20 cellular contexts compared by ENCODE assay signal in the genomic region with DNA sequence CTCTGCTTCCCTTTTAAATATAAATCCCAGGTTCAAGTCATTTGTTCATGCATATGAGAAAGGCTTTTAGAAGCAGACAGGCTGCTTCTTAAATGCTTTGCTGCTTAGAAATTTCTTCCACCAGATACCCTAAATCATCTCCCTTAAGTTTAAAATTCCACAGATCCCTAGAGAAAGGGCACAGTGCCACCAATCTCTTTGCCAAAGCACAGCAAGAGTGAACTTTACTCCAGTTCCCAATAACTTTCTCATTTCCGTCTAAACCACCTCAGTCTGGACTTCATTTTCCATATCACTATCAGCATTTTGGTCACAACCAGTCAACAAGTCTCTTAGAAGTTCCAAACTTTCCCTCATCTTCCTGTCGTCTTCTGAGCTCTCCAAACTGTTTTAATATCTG.
DNase-seq lines count a peak whose midpoint lies in the region; ATAC-seq and TF ChIP-seq lines count a peak whose summit lies in the region.
"Had no signal": no experiment of that assay in that cellular context is flagged by ENCODE, and none has a peak within 500 bp of the region (broad histone marks: within the 10 kb centered on the region; RNA-seq: fewer than 3 reads in every experiment).

No MANE protein-coding gene starts in this region.

- H2AK5ac ChIP-seq in mesendoderm (ENCODE audit: low read length), result no peak overlapping the region

- H3K9me3 ChIP-seq in fibroblast of lung (ENCODE audit: control insufficient read depth, insufficient read depth, low read depth, low read length), result no peaks in the 10 kb centered on the region
- H3K9me3 ChIP-seq: MG63 had no signal

- H3K79me1 ChIP-seq in mesendoderm (ENCODE audit: low read length), result no peaks in the 10 kb centered on the region

- H4K8ac ChIP-seq in mesendoderm (ENCODE audit: low read depth, low read length), result no peak overlapping the region

- no peak overlapping the region for H2BK5ac ChIP-seq in mesendoderm (ENCODE audit: low read length)

- no peak overlapping the region for H3K27ac ChIP-seq in fibroblast of lung (ENCODE audit: insufficient read depth, low read length)
- no peak overlapping the region for H3K27ac ChIP-seq in mesendoderm (ENCODE audit: low read depth, low read length)
- H3K27ac ChIP-seq: SK-N-MC had no signal

- no peak overlapping the region for H3K56ac ChIP-seq in mesendoderm (ENCODE audit: low read length)

- no peak overlapping the region for H4K5ac ChIP-seq in mesendoderm (ENCODE audit: low read length)

- DNase-seq in Daoy (ENCODE audit: low read depth) (peak; percentile 4), amniotic epithelial cell (ENCODE audit: low read depth) (peak; percentile 15), fibroblast of lung (ENCODE audit: low read depth in 2 of 2) (peak; percentile 2 to 31), mucosa of gallbladder (ENCODE audit: low spot score) (peak; percentile 11), GM10266 (ENCODE audit: extremely low spot score) (no peak), mesendoderm (no peak)
- DNase-seq in NK-92 treated with Interleukin-12 subunit alpha and Interleukin-12 subunit beta, amount 100 ng/mL, for 24 hours (lab: John Stamatoyannopoulos, UW), result no peak
- DNase-seq: C1 segment of cervical spinal cord; CD8-positive, alpha-beta memory T cell; DMS79 treated with DMSO at 0.1 percent for 48 hours; HCEC 1CT; Karpas-422; MG63; NCI-H1048; NCI-H1694; NCI-H2081 treated with DMSO at 0.1 percent for 48 hours; OCI-M1; SHP77 had no signal

- H2BK15ac ChIP-seq in mesendoderm (replicated peaks; ENCODE audit: low read depth), result no peak overlapping the region

- no peak overlapping the region for H3K18ac ChIP-seq in mesendoderm (ENCODE audit: low read length)

- ATAC-seq in HG02938 (IDR thresholded peaks at IDR 0.05; ENCODE audit: unreplicated experiment), result no peak

- no peak overlapping the region for H2BK120ac ChIP-seq in mesendoderm (ENCODE audit: low read depth, low read length)

- H3K27me3 ChIP-seq in fibroblast of lung (ENCODE audit: control insufficient read depth, insufficient read depth, low read length) (no peaks in the 10 kb centered on the region), mesendoderm (ENCODE audit: insufficient read depth, low read length, poor library complexity) (no peaks in the 10 kb centered on the region)
- H3K27me3 ChIP-seq: MG63 had no signal

- no peaks in the 10 kb centered on the region for H3K4me1 ChIP-seq in fibroblast of lung (ENCODE audit: control insufficient read depth, extremely low read depth, insufficient read depth, low read length)
- no peaks in the 10 kb centered on the region for H3K4me1 ChIP-seq in mesendoderm (ENCODE audit: control insufficient read depth, low read depth, low read length)

- no peaks in the 10 kb centered on the region for H4K20me1 ChIP-seq in fibroblast of lung (ENCODE audit: control insufficient read depth, extremely low read depth, insufficient read depth, low read length)

- no peak overlapping the region for H3K23ac ChIP-seq in mesendoderm (ENCODE audit: low read length)

- TF ChIP-seq CTCF in fibroblast of lung (conservative IDR thresholded peaks at IDR 0.05 in 1 of 2, IDR thresholded peaks at IDR 0.05 in 1 of 2; ENCODE audit: low read depth in 1 of 2, low read length in 2 of 2) (no peak), GM10266 (IDR thresholded peaks at IDR 0.05; ENCODE audit: control insufficient read depth, insufficient read depth, low read depth, missing control alignments) (no peak)

- no peak overlapping the region for H2AFZ ChIP-seq in fibroblast of lung (ENCODE audit: low read length)

- H3K79me2 ChIP-seq in fibroblast of lung (ENCODE audit: control insufficient read depth, insufficient read depth, low read length), result no peaks in the 10 kb centered on the region
- no peaks in the 10 kb centered on the region for H3K79me2 ChIP-seq in mesendoderm (ENCODE audit: control insufficient read depth, insufficient read depth, low read length)

- WGBS in mesendoderm (ENCODE audit: extremely low coverage, insufficient coverage, low lambda C conversion rate), result no CpG with 5 or more reads among the region's 2 CpGs

- H3K4me2 ChIP-seq in fibroblast of lung (ENCODE audit: extremely low read depth, insufficient read depth, low read length) (no peak overlapping the region), mesendoderm (ENCODE audit: low read length) (no peak overlapping the region)

- H3K9ac ChIP-seq in fibroblast of lung (ENCODE audit: insufficient read depth, low read length) (no peak overlapping the region), mesendoderm (ENCODE audit: low read length) (no peak overlapping the region)

- no peak overlapping the region for H3K4me3 ChIP-seq in fibroblast of lung (replicated peaks in 1 of 4; ENCODE audit: control extremely low read depth in 1 of 4, insufficient read depth in 1 of 4, low read depth in 3 of 4, low read length in 4 of 4)
- no peak overlapping the region for H3K4me3 ChIP-seq in mesendoderm (ENCODE audit: low read length)
- H3K4me3 ChIP-seq: MG63, SK-N-MC had no signal

- no peaks in the 10 kb centered on the region for H3K36me3 ChIP-seq in fibroblast of lung (ENCODE audit: control insufficient read depth, insufficient read depth, low read length)
- no peaks in the 10 kb centered on the region for H3K36me3 ChIP-seq in mesendoderm (ENCODE audit: control insufficient read depth, insufficient read depth, low read length)
- H3K36me3 ChIP-seq: MG63 had no signal

- no peak overlapping the region for H3K4ac ChIP-seq in mesendoderm (ENCODE audit: low read depth, low read length)

Comparison
In these comparisons a context has a peak if more than half of its experiments do, and no peak if none do; other contexts are left out.
1. DNase-seq: peak in Daoy (single experiment), amniotic epithelial cell (single experiment), fibroblast of lung (2 of 2) and mucosa of gallbladder (single experiment); none in GM10266 (single experiment), mesendoderm (single experiment) and NK-92 treated with Interleukin-12 subunit alpha and Interleukin-12 subunit beta, amount 100 ng/mL, for 24 hours (single experiment).